In the genomic region with DNA sequence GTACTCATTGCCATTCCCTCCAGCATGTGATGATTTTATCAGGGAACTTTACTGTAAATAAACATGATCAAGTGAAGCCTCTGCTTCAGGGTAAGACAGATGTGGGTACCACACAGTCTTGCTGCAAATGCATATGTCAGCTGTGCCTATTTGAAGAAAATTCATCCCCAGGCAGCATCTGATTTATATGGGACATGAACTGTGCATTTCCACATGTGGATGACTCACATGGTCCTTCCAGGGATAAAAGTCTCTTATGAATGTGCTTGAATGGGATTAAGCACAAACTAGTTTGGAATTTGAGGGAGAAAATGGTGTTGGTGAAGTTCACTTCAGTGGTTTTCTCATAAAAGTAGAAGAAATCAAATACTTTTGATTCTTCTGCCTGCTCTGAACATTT, we compare ENCODE assay signal across 20 cellular contexts.
DNase-seq lines count a peak whose midpoint lies in the region; ATAC-seq, FAIRE-seq and TF ChIP-seq lines count a peak whose summit lies in the region.
"Had no signal": no experiment of that assay in that cellular context is flagged by ENCODE, and none has a peak within 500 bp of the region (broad histone marks: within the 10 kb centered on the region; RNA-seq: fewer than 3 reads in every experiment).

No MANE protein-coding gene starts in this region.

- no peak for TF ChIP-seq POLR2A in upper lobe of left lung (IDR thresholded peaks at IDR 0.05)
- no peak for TF ChIP-seq POLR2A in H54 (IDR thresholded peaks at IDR 0.05; ENCODE audit: low read depth, low read length)

- FAIRE-seq in H54 (lab: Jason Lieb, UNC): no peak
- FAIRE-seq: A204.1, GM12892, GM19239 had no signal

- no peak for TF ChIP-seq CTCF in astrocyte of the spinal cord (IDR thresholded peaks at IDR 0.05; ENCODE audit: low read depth, low read length)
- no peak for TF ChIP-seq CTCF in upper lobe of left lung (IDR thresholded peaks at IDR 0.05)

- no peak for TF ChIP-seq EP300 in upper lobe of left lung (IDR thresholded peaks at IDR 0.05)

- in situ Hi-C loops in astrocyte of the spinal cord (cut with HindIII; ENCODE audit: low sequenced_read_pairs): no loop called here

- H3K27ac ChIP-seq in upper lobe of left lung: no peak overlapping the region

- no peak for ATAC-seq in upper lobe of left lung (ENCODE audit: low FRiP score in 2 of 2)

- DNase-seq in A172 (ENCODE audit: low spot score) (peak; percentile 1), HS-5 (ENCODE audit: low read depth) (peak; percentile 10), astrocyte of the spinal cord (ENCODE audit: low read depth, low spot score) (peak; percentile 4), kidney tubule cell (ENCODE audit: low spot score) (peak; percentile 1), T-helper 2 cell (no peak), HuH-7.5 (ENCODE audit: low spot score) (no peak), upper lobe of left lung (no peak), H54 (ENCODE audit: insufficient read length, low spot score) (no peak)
- DNase-seq: GDM1, HCEC 1CT, KG1, MG63, NCI-H1092 treated with DMSO at 0.1 percent for 48 hours, NCI-H1694, NCI-H345, NCI-H526 treated with DMSO at 0.1 percent for 48 hours, RPMI8226 had no signal

- no peaks in the 10 kb centered on the region for H3K27me3 ChIP-seq in upper lobe of left lung
- H3K27me3 ChIP-seq: MG63 had no signal

- no peaks in the 10 kb centered on the region for H3K4me1 ChIP-seq in upper lobe of left lung

- H3K9me3 ChIP-seq in upper lobe of left lung: no peaks in the 10 kb centered on the region
- H3K9me3 ChIP-seq: MG63 had no signal

- no peaks in the 10 kb centered on the region for H3K36me3 ChIP-seq in upper lobe of left lung
- H3K36me3 ChIP-seq: MG63 had no signal

- H3K4me3 ChIP-seq in astrocyte of the spinal cord (ENCODE audit: low read depth, low read length) (no peak overlapping the region), upper lobe of left lung (no peak overlapping the region)
- H3K4me3 ChIP-seq: MG63 had no signal

Comparison
In these comparisons a context has a peak if more than half of its experiments do, and no peak if none do; other contexts are left out.
1. DNase-seq: peak in A172 (single experiment), HS-5 (single experiment), astrocyte of the spinal cord (single experiment) and kidney tubule cell (single experiment); none in T-helper 2 cell (0 of 5), HuH-7.5 (single experiment), upper lobe of left lung (0 of 2) and H54 (single experiment).